13 cellular contexts compared by ENCODE assay signal in the genomic region with DNA sequence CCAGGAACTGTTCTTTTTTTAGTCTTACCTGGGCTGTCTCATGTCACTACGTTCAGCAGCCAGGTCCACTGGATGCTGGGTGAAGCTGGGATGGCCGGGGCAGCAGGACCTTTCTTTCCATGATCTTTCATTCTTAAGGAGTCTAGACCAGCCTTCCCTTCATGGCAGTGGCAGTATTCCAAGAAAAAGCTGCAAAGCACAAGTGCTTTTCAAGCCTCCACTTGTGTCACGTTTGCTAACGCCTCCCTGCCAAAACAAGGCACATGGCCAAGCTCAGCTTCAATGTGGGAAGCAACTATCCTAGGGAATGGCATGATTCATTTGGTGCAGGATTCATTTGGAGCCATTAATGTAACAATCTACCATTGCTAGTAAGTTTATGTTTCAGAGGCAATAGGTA.
DNase-seq lines count a peak whose midpoint lies in the region; ATAC-seq, FAIRE-seq and TF ChIP-seq lines count a peak whose summit lies in the region.
"Had no signal": no experiment of that assay in that cellular context is flagged by ENCODE, and none has a peak within 500 bp of the region (broad histone marks: within the 10 kb centered on the region; RNA-seq: fewer than 3 reads in every experiment).

No MANE protein-coding gene starts in this region.

- WGBS in HepG2 (ENCODE audit: low lambda C conversion rate) = 72% methylated on average over 4 of the region's 4 CpGs

- no peak for TF ChIP-seq POLR2A in HepG2 (IDR thresholded peaks at IDR 0.05; ENCODE audit: insufficient read depth in 1 of 2, low read depth in 2 of 2, low read length in 2 of 2)

- no peaks in the 10 kb centered on the region for H3K4me1 ChIP-seq in HepG2 (ENCODE audit: insufficient read depth, low read length)
- H3K4me1 ChIP-seq: transverse colon had no signal

- no peak overlapping the region for H3K4me3 Mint-ChIP-seq in activated naive CD8-positive, alpha-beta T cell treated with anti-CD3 and anti-CD28 coated beads, Interleukin-2, amount 50 U/mL, for 24 hours

- H3K79me2 ChIP-seq in HepG2 (ENCODE audit: insufficient read depth, low read length) = no peaks in the 10 kb centered on the region

- ATAC-seq in HepG2 = no peak
- no peak for ATAC-seq in activated naive CD8-positive, alpha-beta T cell treated with anti-CD3 and anti-CD28 coated beads, Interleukin-2, amount 50 U/mL, for 24 hours

- H3K36me3 Mint-ChIP-seq in activated naive CD8-positive, alpha-beta T cell treated with anti-CD3 and anti-CD28 coated beads, Interleukin-2, amount 50 U/mL, for 24 hours (ENCODE audit: low read depth) = peaks cover 5% of the 10 kb centered on the region

- peak; percentile 55 for DNase-seq in AG08395 (ENCODE audit: low spot score)
- DNase-seq in LHCN-M2 (ENCODE audit: low read depth) = peak; percentile 48
- peak; percentile 38 for DNase-seq in astrocyte of the spinal cord (ENCODE audit: low read depth, low spot score)
- peak; percentile 73 for DNase-seq in kidney tubule cell (ENCODE audit: low spot score)
- no peak for DNase-seq in C1 segment of cervical spinal cord (lab: John Stamatoyannopoulos, UW)
- DNase-seq in stimulated activated CD8-positive, alpha-beta memory T cell treated with anti-CD3 and anti-CD28 coated beads, Interleukin-4, amount 100 ng/mL, for 48 hours = no peak
- no peak for DNase-seq in HepG2 (ENCODE audit: low spot score)
- no peak for DNase-seq in activated naive CD8-positive, alpha-beta T cell treated with anti-CD3 and anti-CD28 coated beads, Interleukin-2, amount 50 U/mL, for 24 hours
- DNase-seq: activated CD8-positive, alpha-beta memory T cell treated with anti-CD3 and anti-CD28 coated beads for 24 hours; NCI-H226; stimulated activated CD4-positive, alpha-beta T cell treated with anti-CD3 and anti-CD28 coated beads, Interleukin-4, amount 100 ng/mL, for 24 hours; transverse colon had no signal

- no peaks in the 10 kb centered on the region for H3K9me3 Mint-ChIP-seq in activated naive CD8-positive, alpha-beta T cell treated with anti-CD3 and anti-CD28 coated beads, Interleukin-2, amount 50 U/mL, for 24 hours

- no peaks in the 10 kb centered on the region for H3K27me3 ChIP-seq in HepG2 (ENCODE audit: control insufficient read depth in 1 of 2, insufficient read depth in 2 of 2, low read length in 2 of 2)
- H3K27me3 ChIP-seq: BLaER1 treated with 17β-estradiol and CSF1 and Interleukin-3, amounts not matched to agents 10 nM and 100 nM; transverse colon had no signal

- TF ChIP-seq EP300 in HepG2 (IDR thresholded peaks at IDR 0.05; ENCODE audit: low read depth in 2 of 2, low read length in 2 of 2) (no peak), HepG2 (CRISPR knock-in tag; IDR thresholded peaks at IDR 0.05; ENCODE audit: borderline replicate concordance) (no peak)

- no peaks in the 10 kb centered on the region for H4K20me1 ChIP-seq in HepG2 (ENCODE audit: insufficient read depth, low read length)
- H4K20me1 ChIP-seq: BLaER1 treated with 17β-estradiol and CSF1 and Interleukin-3, amounts not matched to agents 10 nM and 100 nM had no signal

- no peak overlapping the region for H3K27ac Mint-ChIP-seq in activated naive CD8-positive, alpha-beta T cell treated with anti-CD3 and anti-CD28 coated beads, Interleukin-2, amount 50 U/mL, for 24 hours

- H3K27ac ChIP-seq in HepG2 (ENCODE audit: extremely low read length, insufficient read depth, low read length) = no peak overlapping the region
- H3K27ac ChIP-seq: transverse colon had no signal

- TF ChIP-seq CTCF in astrocyte of the spinal cord (IDR thresholded peaks at IDR 0.05; ENCODE audit: low read depth, low read length) (no peak), HepG2 (CRISPR knock-in tag; IDR thresholded peaks at IDR 0.05) (no peak)

- TF ChIP-seq RAD21 in HepG2 (CRISPR knock-in tag; IDR thresholded peaks at IDR 0.05) = no peak

- no peaks in the 10 kb centered on the region for H3K27me3 Mint-ChIP-seq in activated naive CD8-positive, alpha-beta T cell treated with anti-CD3 and anti-CD28 coated beads, Interleukin-2, amount 50 U/mL, for 24 hours

- H3K4me2 ChIP-seq in HepG2 (ENCODE audit: low read depth, low read length) = no peak overlapping the region

- no TSS peak for BruUV-seq in HepG2 (replicated peaks; lab: Mats Ljungman, UMichigan)

- CTCF ChIA-PET in HepG2 (lab: Yijun Ruan, JAX; ENCODE audit: low intra/inter-chr PET ratio, low total read pairs) = no interaction called here

- H3K4me1 Mint-ChIP-seq in activated naive CD8-positive, alpha-beta T cell treated with anti-CD3 and anti-CD28 coated beads, Interleukin-2, amount 50 U/mL, for 24 hours = no peaks in the 10 kb centered on the region

- no peak overlapping the region for H2AFZ ChIP-seq in HepG2 (ENCODE audit: low read length)

- no peak for FAIRE-seq in HepG2 (lab: Jason Lieb, UNC)

- POLR2A ChIA-PET in HepG2 (lab: Yijun Ruan, JAX) = no interaction called here

- in situ Hi-C loops in astrocyte of the spinal cord (cut with HindIII; ENCODE audit: low sequenced_read_pairs) = no loop called here
- in situ Hi-C loops in HepG2 (cut with HindIII; ENCODE audit: extremely low pct_ligation_motif_present, low pct_unique_long_range_greater_than_20kb) = no loop called here

- no peak overlapping the region for H3K4me3 ChIP-seq in astrocyte of the spinal cord (ENCODE audit: low read depth, low read length)
- no peak overlapping the region for H3K4me3 ChIP-seq in HepG2 (replicated peaks in 1 of 3; ENCODE audit: insufficient read depth in 1 of 3, low read depth in 2 of 3, low read length in 3 of 3)
- H3K4me3 ChIP-seq: BLaER1 treated with 17β-estradiol and CSF1 and Interleukin-3, amounts not matched to agents 10 nM and 100 nM; transverse colon had no signal

- H3K9ac ChIP-seq in HepG2 (ENCODE audit: insufficient read depth, low read depth, low read length) = no peak overlapping the region
- H3K9ac ChIP-seq: BLaER1 treated with 17β-estradiol and CSF1 and Interleukin-3, amounts not matched to agents 10 nM and 100 nM had no signal

- intact Hi-C loops in HepG2 (cut with micrococcal nuclease; ENCODE audit: unreplicated experiment) = no loop called here

- H3K9me3 ChIP-seq in HepG2 (ENCODE audit: low read length) = no peaks in the 10 kb centered on the region
- H3K9me3 ChIP-seq: transverse colon had no signal

- no peaks in the 10 kb centered on the region for H3K36me3 ChIP-seq in HepG2 (replicated peaks in 1 of 2; ENCODE audit: control insufficient read depth in 1 of 2, insufficient read depth in 2 of 2, low read length in 2 of 2)
- H3K36me3 ChIP-seq: transverse colon had no signal

TF ChIP-seq in HepG2, 621 proteins besides CTCF, POLR2A, EP300 and RAD21 (continues in another document):
- TF ChIP-seq ZNF441 (CRISPR knock-in tag; IDR thresholded peaks at IDR 0.05; ENCODE audit: borderline replicate concordance) (no peak), ZNF317 (CRISPR knock-in tag; IDR thresholded peaks at IDR 0.05) (no peak), PPARG (CRISPR knock-in tag; conservative IDR thresholded peaks at IDR 0.05) (no peak), MLX (CRISPR knock-in tag; IDR thresholded peaks at IDR 0.05) (no peak), ZBTB3 (CRISPR knock-in tag; IDR thresholded peaks at IDR 0.05; ENCODE audit: borderline replicate concordance, low read depth) (no peak), SMAD3 (CRISPR knock-in tag; IDR thresholded peaks at IDR 0.05) (no peak), ZNF280B (CRISPR knock-in tag; IDR thresholded peaks at IDR 0.05; ENCODE audit: borderline replicate concordance) (no peak), TCF7 (IDR thresholded peaks at IDR 0.05; ENCODE audit: low read depth) (no peak)
- TF ChIP-seq, protein P1, sequence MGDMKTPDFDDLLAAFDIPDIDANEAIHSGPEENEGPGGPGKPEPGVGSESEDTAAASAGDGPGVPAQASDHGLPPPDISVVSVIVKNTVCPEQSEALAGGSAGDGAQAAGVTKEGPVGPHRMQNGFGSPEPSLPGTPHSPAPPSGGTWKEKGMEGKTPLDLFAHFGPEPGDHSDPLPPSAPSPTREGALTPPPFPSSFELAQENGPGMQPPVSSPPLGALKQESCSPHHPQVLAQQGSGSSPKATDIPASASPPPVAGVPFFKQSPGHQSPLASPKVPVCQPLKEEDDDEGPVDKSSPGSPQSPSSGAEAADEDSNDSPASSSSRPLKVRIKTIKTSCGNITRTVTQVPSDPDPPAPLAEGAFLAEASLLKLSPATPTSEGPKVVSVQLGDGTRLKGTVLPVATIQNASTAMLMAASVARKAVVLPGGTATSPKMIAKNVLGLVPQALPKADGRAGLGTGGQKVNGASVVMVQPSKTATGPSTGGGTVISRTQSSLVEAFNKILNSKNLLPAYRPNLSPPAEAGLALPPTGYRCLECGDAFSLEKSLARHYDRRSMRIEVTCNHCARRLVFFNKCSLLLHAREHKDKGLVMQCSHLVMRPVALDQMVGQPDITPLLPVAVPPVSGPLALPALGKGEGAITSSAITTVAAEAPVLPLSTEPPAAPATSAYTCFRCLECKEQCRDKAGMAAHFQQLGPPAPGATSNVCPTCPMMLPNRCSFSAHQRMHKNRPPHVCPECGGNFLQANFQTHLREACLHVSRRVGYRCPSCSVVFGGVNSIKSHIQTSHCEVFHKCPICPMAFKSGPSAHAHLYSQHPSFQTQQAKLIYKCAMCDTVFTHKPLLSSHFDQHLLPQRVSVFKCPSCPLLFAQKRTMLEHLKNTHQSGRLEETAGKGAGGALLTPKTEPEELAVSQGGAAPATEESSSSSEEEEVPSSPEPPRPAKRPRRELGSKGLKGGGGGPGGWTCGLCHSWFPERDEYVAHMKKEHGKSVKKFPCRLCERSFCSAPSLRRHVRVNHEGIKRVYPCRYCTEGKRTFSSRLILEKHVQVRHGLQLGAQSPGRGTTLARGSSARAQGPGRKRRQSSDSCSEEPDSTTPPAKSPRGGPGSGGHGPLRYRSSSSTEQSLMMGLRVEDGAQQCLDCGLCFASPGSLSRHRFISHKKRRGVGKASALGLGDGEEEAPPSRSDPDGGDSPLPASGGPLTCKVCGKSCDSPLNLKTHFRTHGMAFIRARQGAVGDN (CRISPR knock-in tag; IDR thresholded peaks at IDR 0.05) = no peak

Comparison
In these comparisons a context has a peak if more than half of its experiments do, and no peak if none do; other contexts are left out.
1. DNase-seq: peak in AG08395 (single experiment), LHCN-M2 (single experiment), astrocyte of the spinal cord (single experiment) and kidney tubule cell (single experiment); none in C1 segment of cervical spinal cord (0 of 14), stimulated activated CD8-positive, alpha-beta memory T cell treated with anti-CD3 and anti-CD28 coated beads, Interleukin-4, amount 100 ng/mL, for 48 hours (single experiment), HepG2 (single experiment) and activated naive CD8-positive, alpha-beta T cell treated with anti-CD3 and anti-CD28 coated beads, Interleukin-2, amount 50 U/mL, for 24 hours (single experiment).